ENCODE assay signal across 2 cellular contexts in genomic region chr10:68336952-68337351, GRCh38.
TF ChIP-seq lines count a peak whose summit lies in the region.

No MANE protein-coding gene starts in this region.

TF ChIP-seq in A549, 52 proteins besides CTCF, POLR2A, EP300 and RAD21 (continued from another document):
- TF ChIP-seq BCL3 (IDR thresholded peaks at IDR 0.05) = no peak
- no peak for TF ChIP-seq FOSB (CRISPR knock-in tag; IDR thresholded peaks at IDR 0.05)
- TF ChIP-seq CHD4 (IDR thresholded peaks at IDR 0.05; ENCODE audit: borderline replicate concordance) = no peak
- TF ChIP-seq KDM5A (IDR thresholded peaks at IDR 0.05) = no peak
- peak; percentile 34 to 39; a peak in 1 of 4 replicates for TF ChIP-seq CEBPB (IDR thresholded peaks at IDR 0.05)

TF ChIP-seq in GM23338, 12 proteins besides CTCF, POLR2A, EP300 and RAD21 (continued from another document):
- TF ChIP-seq REST (IDR thresholded peaks at IDR 0.05; ENCODE audit: unreplicated experiment) (no peak), STAT1 (IDR thresholded peaks at IDR 0.05; ENCODE audit: unreplicated experiment) (no peak), ZNF462 (CRISPR knock-in tag; IDR thresholded peaks at IDR 0.05) (no peak), ZNF114 (CRISPR knock-in tag; IDR thresholded peaks at IDR 0.05) (no peak), POLR2AphosphoS5 (IDR thresholded peaks at IDR 0.05; ENCODE audit: low read depth) (no peak), ETS1 (IDR thresholded peaks at IDR 0.05) (no peak), ZNF331 (CRISPR knock-in tag; IDR thresholded peaks at IDR 0.05; ENCODE audit: low read depth) (no peak), JUNB (IDR thresholded peaks at IDR 0.05; ENCODE audit: unreplicated experiment) (no peak), EZH2 (IDR thresholded peaks at IDR 0.05; ENCODE audit: low read depth, unreplicated experiment) (no peak), CREB1 (CRISPR knock-in tag; IDR thresholded peaks at IDR 0.05; ENCODE audit: low read depth) (no peak), EZH2phosphoT487 (IDR thresholded peaks at IDR 0.05; ENCODE audit: unreplicated experiment) (no peak)
